5 cellular contexts compared by ENCODE assay signal in genomic region chr16:28639959-28640358, GRCh38. TPM values are rescaled to one million over a fixed set of nuclear protein-coding genes. Genes with fewer than 3 reads are reported as not detected.
"Had no signal": no experiment of that assay in that cellular context is flagged by ENCODE, and none has a peak within 500 bp of the region (broad histone marks: within the 10 kb centered on the region; RNA-seq: fewer than 3 reads in every experiment).

No MANE protein-coding gene starts in this region.

RNA-seq across cellular contexts. Expression of gene NPIPB8, which starts 2.1 kb away (rescaled TPM):
- total RNA-seq: M059J, NCI-H460, Right ventricle myocardium inferior, RPMI7951, SJCRH30 had no signal

RNA-seq across cellular contexts. Expression of gene SULT1A1, which starts 30.1 kb away (rescaled TPM):
- total RNA-seq: RPMI7951 had no signal

RNA-seq across cellular contexts. Expression of gene SULT1A2, which starts 43.1 kb away (rescaled TPM):
- total RNA-seq: M059J, RPMI7951, SJCRH30 had no signal
